18 cellular contexts compared by ENCODE assay signal in the genomic region with DNA sequence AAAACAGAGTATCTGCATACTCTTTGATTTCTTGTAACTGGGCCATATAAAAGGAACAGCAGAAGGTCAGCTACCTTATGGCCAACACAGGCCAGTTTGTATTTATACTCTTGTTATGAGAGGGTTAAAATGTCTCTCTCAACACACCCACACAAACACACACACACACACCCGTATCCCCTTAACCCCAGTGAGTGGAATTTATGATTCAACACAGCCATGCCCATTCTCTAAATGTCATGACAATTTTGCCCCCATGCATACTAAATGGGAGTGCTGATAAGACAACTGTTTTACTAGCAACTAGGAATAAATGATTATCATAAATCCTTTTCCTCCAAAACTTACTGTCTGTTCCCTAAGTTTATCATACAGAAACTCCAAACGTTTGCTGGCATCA.
"Had no signal": no experiment of that assay in that cellular context is flagged by ENCODE, and none has a peak within 500 bp of the region (broad histone marks: within the 10 kb centered on the region; RNA-seq: fewer than 3 reads in every experiment).

No MANE protein-coding gene starts in this region.

- H3K9me3 Mint-ChIP-seq: activated naive CD4-positive, alpha-beta T cell treated with anti-CD3 and anti-CD28 coated beads, Interleukin-2, amount 50 U/mL, for 72 hours; naive B cell had no signal

- H3K4me3 ChIP-seq: esophagus squamous epithelium, left lung, SJSA1, upper lobe of left lung had no signal

- H2AFZ ChIP-seq: parathyroid adenoma had no signal

- DNase-seq: activated CD4-positive, alpha-beta T cell treated with anti-CD3 and anti-CD28 coated beads, Interleukin-2, amount 50 U/mL, for 4 hours; activated CD8-positive, alpha-beta memory T cell treated with anti-CD3 and anti-CD28 coated beads, Interleukin-2, amount 50 U/mL, for 4 hours; anterior cingulate cortex; cortex of kidney; effector CD4-positive, alpha-beta T cell; esophagus squamous epithelium; glutamatergic neuron; hypothalamus; kidney; left lung; mammary epithelial cell; naive B cell; stimulated activated CD4-positive, alpha-beta T cell treated with anti-CD3 and anti-CD28 coated beads, Interleukin-2, amount 100 ng/mL, for 48 hours; stimulated activated naive CD4-positive, alpha-beta T cell treated with Interleukin-2 at 50 U/mL for 16 hours; upper lobe of left lung had no signal

- H3K4me1 ChIP-seq: esophagus squamous epithelium, left lung, parathyroid adenoma, upper lobe of left lung had no signal

- H3K27me3 ChIP-seq: esophagus squamous epithelium, left lung, SJSA1, upper lobe of left lung had no signal

- H3K9me3 ChIP-seq: esophagus squamous epithelium, left lung, SJSA1, upper lobe of left lung had no signal

- H3K27me3 Mint-ChIP-seq: naive B cell had no signal

- H3K4me1 Mint-ChIP-seq: naive B cell had no signal

- ATAC-seq: activated naive CD4-positive, alpha-beta T cell treated with anti-CD3 and anti-CD28 coated beads, Interleukin-2, amount 50 U/mL, for 72 hours; left lung had no signal

- H3K79me2 ChIP-seq: parathyroid adenoma had no signal

- H3K4me3 Mint-ChIP-seq: naive B cell had no signal

- H3K27ac ChIP-seq: esophagus squamous epithelium, left lung, parathyroid adenoma, SJSA1, upper lobe of left lung had no signal
